Comparison of ENCODE assay signal across 9 cellular contexts in the genomic region with DNA sequence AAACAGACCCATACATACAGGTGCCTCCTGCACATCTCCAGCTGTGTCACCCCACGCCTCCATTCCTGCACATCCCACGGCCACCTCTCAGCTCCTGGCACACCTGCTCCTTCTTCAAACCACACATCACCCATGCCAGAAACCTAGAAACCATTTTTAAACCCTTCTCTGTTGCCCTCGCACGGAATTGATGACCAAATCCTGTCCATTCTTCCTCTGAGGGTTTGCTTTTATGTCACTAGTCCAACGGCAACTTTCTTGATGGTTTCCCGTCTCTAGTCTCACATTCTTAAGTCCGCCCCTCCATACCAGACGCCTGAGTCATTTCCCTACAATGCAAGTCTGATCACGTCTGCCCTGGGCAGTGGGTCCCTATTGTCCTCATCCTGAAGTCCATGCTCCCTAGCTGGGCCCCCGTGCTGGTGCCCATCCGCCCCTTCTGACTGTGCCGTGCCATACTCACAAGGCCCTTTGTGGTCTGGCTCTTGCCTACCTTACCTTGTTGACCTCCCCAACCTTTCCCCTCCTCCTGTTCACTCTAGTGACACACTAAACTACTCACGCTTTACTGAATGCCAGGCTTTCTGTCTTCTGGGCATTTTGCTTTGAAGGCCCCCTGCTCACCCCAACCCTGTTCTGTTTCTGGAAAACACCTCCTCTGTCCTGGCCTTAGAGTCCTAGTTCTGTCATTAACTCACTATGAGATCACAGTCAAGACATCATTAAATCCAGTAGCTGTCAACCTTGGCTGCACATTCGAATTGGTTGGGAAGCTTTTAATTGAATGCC. TPM values are rescaled to one million over a fixed set of nuclear protein-coding genes. Genes with fewer than 3 reads are reported as not detected.
A peak's percentile ranks its signal among the peaks of the same experiment; 100 is the strongest.
DNase-seq lines count a peak whose midpoint lies in the region; ATAC-seq, FAIRE-seq and TF ChIP-seq lines count a peak whose summit lies in the region.
"Had no signal": no experiment of that assay in that cellular context is flagged by ENCODE, and none has a peak within 500 bp of the region (broad histone marks: within the 10 kb centered on the region; RNA-seq: fewer than 3 reads in every experiment).

No MANE protein-coding gene starts in this region.

- WGBS in esophagus squamous epithelium, 2 donors = 25 to 36% methylated on average over 14 of the region's 14 CpGs
- 52% methylated on average over 14 of the region's 14 CpGs for WGBS in prostate gland

- H3K9me3 ChIP-seq in esophagus squamous epithelium = no peaks in the 10 kb centered on the region
- no peaks in the 10 kb centered on the region for H3K9me3 ChIP-seq in prostate gland

- peaks cover 0 to 58% (median 6%) of the 10 kb centered on the region in 3 donors for H3K36me3 ChIP-seq in esophagus squamous epithelium
- no peaks in the 10 kb centered on the region for H3K36me3 ChIP-seq in prostate gland

- TF ChIP-seq CTCF in esophagus squamous epithelium (IDR thresholded peaks at IDR 0.05) = no peak
- TF ChIP-seq CTCF in prostate gland (IDR thresholded peaks at IDR 0.05) = no peak
- TF ChIP-seq CTCF in D721Med (IDR thresholded peaks at IDR 0.05; ENCODE audit: insufficient read depth, missing control alignments) = no peak

- TF ChIP-seq POLR2A in esophagus squamous epithelium (IDR thresholded peaks at IDR 0.05) (no peak), prostate gland (IDR thresholded peaks at IDR 0.05) (no peak)

- intact Hi-C loops in esophagus squamous epithelium (cut with DNase I) (no loop called here), prostate gland (cut with DNase I) (no loop called here)

- H3K4me3 ChIP-seq in esophagus squamous epithelium (no peak overlapping the region), prostate gland (no peak overlapping the region)

- H3K4me1 ChIP-seq in esophagus squamous epithelium (peaks cover 80 to 100% (median 99%) of the 10 kb centered on the region in 3 donors), prostate gland (replicated peaks) (peaks cover 66% of the 10 kb centered on the region)

- no peak for ATAC-seq in GM21447 (IDR thresholded peaks at IDR 0.05; ENCODE audit: unreplicated experiment)

- no peaks in the 10 kb centered on the region for H3K27me3 ChIP-seq in esophagus squamous epithelium
- H3K27me3 ChIP-seq in prostate gland (replicated peaks; ENCODE audit: insufficient read depth) = no peaks in the 10 kb centered on the region

- H3K27ac ChIP-seq in esophagus squamous epithelium (peak overlapping the region; percentile 88 to 96 (median 90)), prostate gland (peak overlapping the region; percentile 81 to 83)

- peak; percentile 93 for DNase-seq in HCEC 1CT
- peak; percentile 84 to 89 for DNase-seq in SW 1271 (lab: John Stamatoyannopoulos, UW)
- DNase-seq in esophagus squamous epithelium (lab: John Stamatoyannopoulos, UW) = no peak
- DNase-seq in prostate gland (ENCODE audit: low spot score) = peak; percentile 57
- DNase-seq in D721Med (ENCODE audit: insufficient read length, low spot score) = no peak
- DNase-seq in effector CD8-positive, alpha-beta T cell (lab: John Stamatoyannopoulos, UW) = no peak
- no peak for DNase-seq in D341Med (ENCODE audit: low spot score)

- no peak for FAIRE-seq in D721Med (lab: Jason Lieb, UNC)
- FAIRE-seq: TTC549 had no signal

RNA-seq across cellular contexts. Expression of a gene that starts 17.6 kb away (rescaled TPM):
- total RNA-seq in esophagus squamous epithelium = 100 to 1,000 TPM; 238 to 883 (median 448) TPM
- 100 to 1,000 TPM in 1 of 2 donors, 10 to 100 TPM in 1; 83.9 to 159 TPM for total RNA-seq in prostate gland

Comparison
In these comparisons a context has a peak if more than half of its experiments do, and no peak if none do; other contexts are left out.
1. DNase-seq: peak in HCEC 1CT (single experiment), SW 1271 (2 of 2) and prostate gland (single experiment); none in esophagus squamous epithelium (single experiment), D721Med (single experiment), effector CD8-positive, alpha-beta T cell (single experiment) and D341Med (single experiment).